Comparison of ENCODE assay signal across 11 cellular contexts in genomic region chr11:89381094-89381493, GRCh38.
DNase-seq lines count a peak whose midpoint lies in the region; ATAC-seq and TF ChIP-seq lines count a peak whose summit lies in the region.
"Had no signal": no experiment of that assay in that cellular context is flagged by ENCODE, and none has a peak within 500 bp of the region (broad histone marks: within the 10 kb centered on the region; RNA-seq: fewer than 3 reads in every experiment).

No MANE protein-coding gene starts in this region.

- 0% methylated on average over 3 of the region's 3 CpGs for WGBS in mammary epithelial cell (ENCODE audit: low coverage, missing lambda C conversion rate)

- no peak overlapping the region for H3K4me3 Mint-ChIP-seq in CD4-positive, alpha-beta memory T cell
- H3K4me3 Mint-ChIP-seq: CD8-positive, alpha-beta memory T cell; effector memory CD8-positive, alpha-beta T cell; natural killer cell had no signal

- peaks cover 19% of the 10 kb centered on the region for H3K4me1 ChIP-seq in mammary epithelial cell (ENCODE audit: insufficient read depth, low read length)
- H3K4me1 ChIP-seq in CD4-positive, alpha-beta memory T cell (ENCODE audit: insufficient read depth, low read length): no peaks in the 10 kb centered on the region

- no peak for ATAC-seq in GM18868 (IDR thresholded peaks at IDR 0.05; ENCODE audit: unreplicated experiment)
- ATAC-seq: effector memory CD8-positive, alpha-beta T cell; natural killer cell had no signal

- peak overlapping the region; percentile 84 for H3K27ac ChIP-seq in mammary epithelial cell (ENCODE audit: insufficient read depth, low read depth, low read length)
- no peak overlapping the region for H3K27ac ChIP-seq in CD4-positive, alpha-beta memory T cell (ENCODE audit: low read depth, low read length)

- peaks cover 0 to 4% (median 0%) of the 10 kb centered on the region in 8 donors for H3K9me3 Mint-ChIP-seq in CD4-positive, alpha-beta memory T cell

- no TSS peak for BruUV-seq in mammary epithelial cell (replicated peaks; lab: Mats Ljungman, UMichigan)

- no peak overlapping the region for H3K27ac Mint-ChIP-seq in CD4-positive, alpha-beta memory T cell
- H3K27ac Mint-ChIP-seq: CD8-positive, alpha-beta memory T cell; effector memory CD8-positive, alpha-beta T cell; natural killer cell had no signal

- H3K4me3 ChIP-seq in mammary epithelial cell (replicated peaks in 1 of 3; ENCODE audit: insufficient read depth in 1 of 3, low read depth in 2 of 3, low read length in 3 of 3) (no peak overlapping the region), kidney epithelial cell (ENCODE audit: low read depth, low read length) (no peak overlapping the region)
- H3K4me3 ChIP-seq in CD4-positive, alpha-beta memory T cell (ENCODE audit: low read length in 2 of 2): no peak overlapping the region

- no peaks in the 10 kb centered on the region for H4K20me1 ChIP-seq in mammary epithelial cell (ENCODE audit: insufficient read depth, low read length)

- H3K9ac ChIP-seq in mammary epithelial cell (ENCODE audit: insufficient read depth, low read length): peak overlapping the region; percentile 32

- peak overlapping the region; percentile 84 for H3K4me2 ChIP-seq in mammary epithelial cell (ENCODE audit: insufficient read depth, low read depth, low read length)

- H2AFZ ChIP-seq in mammary epithelial cell (ENCODE audit: low read depth, low read length): peak overlapping the region; percentile 77

- H3K36me3 Mint-ChIP-seq in CD4-positive, alpha-beta memory T cell: no peaks in the 10 kb centered on the region
- H3K36me3 Mint-ChIP-seq: CD8-positive, alpha-beta memory T cell; natural killer cell had no signal

- dilution Hi-C loops in mammary epithelial cell (cut with HindIII; ENCODE audit: low sequenced_read_pairs): no loop called here

- intact Hi-C loops in mammary epithelial cell (cut with micrococcal nuclease): no loop called here
- intact Hi-C loops in CD4-positive, alpha-beta memory T cell (cut with micrococcal nuclease): no loop called here

- peaks cover 6% of the 10 kb centered on the region for H3K9me3 ChIP-seq in mammary epithelial cell (replicated peaks; ENCODE audit: insufficient read depth, low read length)
- H3K9me3 ChIP-seq in CD4-positive, alpha-beta memory T cell (ENCODE audit: control insufficient read depth in 1 of 2, low read length in 2 of 2): no peaks in the 10 kb centered on the region

- H3K36me3 ChIP-seq in mammary epithelial cell (ENCODE audit: insufficient read depth, low read length) (no peaks in the 10 kb centered on the region), kidney epithelial cell (ENCODE audit: control insufficient read depth, insufficient read depth, low read length) (no peaks in the 10 kb centered on the region)
- no peaks in the 10 kb centered on the region for H3K36me3 ChIP-seq in CD4-positive, alpha-beta memory T cell (ENCODE audit: insufficient read depth, low read length)

- CTCF ChIA-PET in mammary epithelial cell (lab: Charles Lee; ENCODE audit: low non-redundant PET): interaction anchor here (0.6 kb wide), 2 partner anchors 18 to 48 kb away, joined by 4 to 5 read pairs; no protein-coding TSS in a partner anchor
- CTCF ChIA-PET in CD4-positive, alpha-beta memory T cell (lab: Charles Lee; ENCODE audit: partially characterized antibody): no interaction called here

- H3K27me3 Mint-ChIP-seq in CD4-positive, alpha-beta memory T cell: no peaks in the 10 kb centered on the region
- H3K27me3 Mint-ChIP-seq: effector memory CD8-positive, alpha-beta T cell had no signal

- DNase-seq in A172 (ENCODE audit: low spot score): peak; percentile 47
- peak; percentile 97 for DNase-seq in HCEC 1CT
- DNase-seq in mammary epithelial cell: peak; percentile 93
- peak; percentile 94 for DNase-seq in kidney epithelial cell (ENCODE audit: low read depth)
- no peak for DNase-seq in CD4-positive, alpha-beta memory T cell
- no peak for DNase-seq in NCI-H2171 (lab: John Stamatoyannopoulos, UW)
- no peak for DNase-seq in activated CD8-positive, alpha-beta memory T cell treated with anti-CD3 and anti-CD28 coated beads for 24 hours
- DNase-seq: CD8-positive, alpha-beta memory T cell; effector memory CD8-positive, alpha-beta T cell; natural killer cell had no signal

- POLR2A ChIA-PET in CD4-positive, alpha-beta memory T cell (lab: Charles Lee; ENCODE audit: partially characterized antibody): no interaction called here

- no peaks in the 10 kb centered on the region for H3K27me3 ChIP-seq in mammary epithelial cell (ENCODE audit: insufficient read depth, low read length)
- H3K27me3 ChIP-seq in kidney epithelial cell (ENCODE audit: control insufficient read depth, insufficient read depth, low read length): no peaks in the 10 kb centered on the region
- no peaks in the 10 kb centered on the region for H3K27me3 ChIP-seq in CD4-positive, alpha-beta memory T cell (ENCODE audit: insufficient read depth, low read length)

- TF ChIP-seq CTCF in mammary epithelial cell (conservative IDR thresholded peaks at IDR 0.05 in 1 of 2, IDR thresholded peaks at IDR 0.05 in 1 of 2; ENCODE audit: extremely low read depth in 1 of 2, insufficient read depth in 1 of 2, low read depth in 1 of 2, low read length in 2 of 2) (no peak), kidney epithelial cell (IDR thresholded peaks at IDR 0.05; ENCODE audit: insufficient read depth, low read length, poor library complexity, severe bottlenecking) (no peak)

- in situ Hi-C loops in mammary epithelial cell (cut with MboI; ENCODE audit: low sequenced_read_pairs in 2 of 2): no loop called here

- H3K79me2 ChIP-seq in mammary epithelial cell (ENCODE audit: insufficient read depth, low read length): no peaks in the 10 kb centered on the region

- H3K4me1 Mint-ChIP-seq in CD4-positive, alpha-beta memory T cell: no peaks in the 10 kb centered on the region
- H3K4me1 Mint-ChIP-seq: CD8-positive, alpha-beta memory T cell; natural killer cell had no signal

Comparison
In these comparisons a context has a peak if more than half of its experiments do, and no peak if none do; other contexts are left out.
1. DNase-seq: peak in A172 (single experiment), HCEC 1CT (single experiment), mammary epithelial cell (single experiment) and kidney epithelial cell (single experiment); none in CD4-positive, alpha-beta memory T cell (0 of 5), NCI-H2171 (single experiment) and activated CD8-positive, alpha-beta memory T cell treated with anti-CD3 and anti-CD28 coated beads for 24 hours (single experiment).